8 cellular contexts compared by ENCODE assay signal in genomic region chr6:27687154-27688013, GRCh38.
DNase-seq lines count a peak whose midpoint lies in the region; ATAC-seq, FAIRE-seq and TF ChIP-seq lines count a peak whose summit lies in the region.

No MANE protein-coding gene starts in this region.

- ATAC-seq in HG02571 (IDR thresholded peaks at IDR 0.05; ENCODE audit: unreplicated experiment) (peak; percentile 55), heart right ventricle (peak; percentile 59 to 82 (median 71))

- peak overlapping the region; percentile 94 for H3K27ac Mint-ChIP-seq in activated naive CD8-positive, alpha-beta T cell
- peak overlapping the region; percentile 98 for H3K27ac Mint-ChIP-seq in progenitor cell of endocrine pancreas

- H3K4me3 ChIP-seq in heart right ventricle, result peak overlapping the region in 9 of 10 donors; percentile 24 to 56 (median 45)

- H3K27me3 ChIP-seq in heart right ventricle, result peaks cover 0 to 46% (median 22%) of the 10 kb centered on the region in 7 donors

- peak; percentile 37 for TF ChIP-seq CTCF in GM12801 (IDR thresholded peaks at IDR 0.05; ENCODE audit: extremely low read depth, insufficient read length)
- TF ChIP-seq CTCF in heart right ventricle (IDR thresholded peaks at IDR 0.05), result peak in 5 of 9 donors; percentile 20 to 53 (median 39)
- TF ChIP-seq CTCF in progenitor cell of endocrine pancreas (IDR thresholded peaks at IDR 0.05; ENCODE audit: unreplicated experiment), result peak; percentile 78

- H3K4me3 Mint-ChIP-seq in activated naive CD8-positive, alpha-beta T cell, result peak overlapping the region; percentile 92
- peak overlapping the region; percentile 88 for H3K4me3 Mint-ChIP-seq in progenitor cell of endocrine pancreas (ENCODE audit: low read depth)

- peaks cover 8% of the 10 kb centered on the region for H3K27me3 Mint-ChIP-seq in activated naive CD8-positive, alpha-beta T cell
- peaks cover 35% of the 10 kb centered on the region for H3K27me3 Mint-ChIP-seq in progenitor cell of endocrine pancreas

- peaks cover 0 to 20% (median 0%) of the 10 kb centered on the region in 9 donors for H3K4me1 ChIP-seq in heart right ventricle

- peak; percentile 9 for FAIRE-seq in urothelium cell line (lab: Jason Lieb, UNC)

- H3K9me3 Mint-ChIP-seq in activated naive CD8-positive, alpha-beta T cell (ENCODE audit: low read depth), result no peaks in the 10 kb centered on the region
- no peaks in the 10 kb centered on the region for H3K9me3 Mint-ChIP-seq in progenitor cell of endocrine pancreas (ENCODE audit: low read depth)

- no peaks in the 10 kb centered on the region for H3K36me3 ChIP-seq in heart right ventricle

- DNase-seq in MV-4-11 (lab: John Stamatoyannopoulos, UW) (peak; percentile 75), SKM-1 treated with dmso at 0.1 percent for 144 hours (lab: John Stamatoyannopoulos, UW; ENCODE audit: unreplicated experiment) (peak; percentile 85), heart right ventricle (peak; percentile 34 to 49), progenitor cell of endocrine pancreas (ENCODE audit: low spot score, unreplicated experiment) (peak; percentile 64), urothelium cell line (ENCODE audit: low spot score) (peak; percentile 82)

- 1 to 2% methylated on average over 43 of the region's 43 CpGs for WGBS in heart right ventricle, 2 donors

- H3K9me3 ChIP-seq in heart right ventricle, result peaks cover 0 to 22% (median 0%) of the 10 kb centered on the region in 11 donors

- no peak overlapping the region for H3K27ac ChIP-seq in heart right ventricle

- no peaks in the 10 kb centered on the region for H3K36me3 Mint-ChIP-seq in activated naive CD8-positive, alpha-beta T cell
- H3K36me3 Mint-ChIP-seq in progenitor cell of endocrine pancreas (ENCODE audit: insufficient read depth), result no peaks in the 10 kb centered on the region

- intact Hi-C loops in heart right ventricle (cut with DNase I), result loop anchor here in 1 of 10 donors (10.0 kb wide), 1 partner anchor 163 kb away; no protein-coding TSS in a partner anchor

- peaks cover 20% of the 10 kb centered on the region for H3K4me1 Mint-ChIP-seq in activated naive CD8-positive, alpha-beta T cell (ENCODE audit: low read depth)
- no peaks in the 10 kb centered on the region for H3K4me1 Mint-ChIP-seq in progenitor cell of endocrine pancreas (ENCODE audit: low read depth)
